Comparison of ENCODE assay signal across 8 cellular contexts in the genomic region with DNA sequence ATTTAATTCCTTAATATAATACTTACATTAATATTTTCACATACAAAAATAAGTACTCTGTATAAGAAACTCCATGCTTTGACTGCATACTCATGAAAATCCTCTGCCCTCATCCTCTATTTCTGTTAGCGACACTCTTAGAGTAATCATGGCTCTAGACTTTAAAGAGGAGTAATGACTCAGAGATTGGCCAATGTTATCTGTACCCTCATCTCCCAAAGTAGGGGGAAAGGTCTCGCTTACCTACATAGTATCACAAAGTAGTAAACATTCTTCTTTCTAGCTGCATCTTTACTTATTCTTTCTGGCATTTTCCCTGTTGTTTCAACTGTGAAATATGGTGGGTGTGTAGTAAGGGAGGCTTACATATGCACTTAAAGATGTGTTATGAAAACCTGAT. TPM values are rescaled to one million over a fixed set of nuclear protein-coding genes. Genes with fewer than 3 reads are reported as not detected.
"Had no signal": no experiment of that assay in that cellular context is flagged by ENCODE, and none has a peak within 500 bp of the region (broad histone marks: within the 10 kb centered on the region; RNA-seq: fewer than 3 reads in every experiment).

No MANE protein-coding gene starts in this region.

- H3K4me1 Mint-ChIP-seq: IgD-negative memory B cell had no signal

- ATAC-seq: HepG2, K562 had no signal

- H3K4me3 ChIP-seq: K562 had no signal

- H3K4me3 Mint-ChIP-seq: IgD-negative memory B cell had no signal

- H3K27ac ChIP-seq: HL-60 had no signal

- H3K36me3 Mint-ChIP-seq: IgD-negative memory B cell had no signal

- DNase-seq: IMR-90, KBM-7 had no signal

- H3K27ac Mint-ChIP-seq: IgD-negative memory B cell had no signal

RNA-seq across cellular contexts. Expression of a gene that starts 29.8 kb away (rescaled TPM):
- total RNA-seq: HepG2, HT-29, HT1080, IMR-90 had no signal
- polyA plus RNA-seq: HepG2, IgD-negative memory B cell had no signal
